ENCODE assay signal across 34 cellular contexts in the genomic region with DNA sequence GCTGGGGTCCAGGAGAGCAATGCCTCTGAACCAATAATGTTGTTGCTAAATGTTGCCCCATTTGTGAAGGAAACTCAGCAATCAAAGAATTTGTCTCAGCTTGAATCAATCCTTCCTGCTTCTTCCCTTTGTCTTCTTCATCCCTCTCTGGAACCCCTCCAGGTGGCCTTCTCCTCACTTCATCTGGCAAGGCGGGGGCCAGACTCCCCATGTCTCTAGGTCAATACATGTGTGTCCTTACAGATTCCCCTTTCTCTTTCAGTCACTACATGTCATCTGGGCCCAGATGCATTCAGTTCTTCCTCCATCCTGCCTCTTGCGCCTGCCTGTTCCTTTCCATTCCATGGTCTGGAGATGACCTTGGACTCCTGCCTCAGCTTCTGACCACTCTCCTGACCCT. TPM values are rescaled to one million over a fixed set of nuclear protein-coding genes. Genes with fewer than 3 reads are reported as not detected.
"Had no signal": no experiment of that assay in that cellular context is flagged by ENCODE, and none has a peak within 500 bp of the region (broad histone marks: within the 10 kb centered on the region; RNA-seq: fewer than 3 reads in every experiment).

No MANE protein-coding gene starts in this region.

- H3K4me3 Mint-ChIP-seq: dendritic cell treated with granulocyte-macrophage colony-stimulating factor and Interleukin-4, amounts not matched to agents 40 ng/mL and 50 ng/mL, for 4 days; memory B cell; mesothelial cell of epicardium; naive B cell; natural killer cell treated with Interleukin-12 subunit alpha and Interleukin-12 subunit beta and Interleukin-15 and Interleukin-18, amount 100 ng/mL, for 72 hours; neural crest cell; stimulated activated effector memory CD8-positive, alpha-beta T cell treated with anti-CD3 and anti-CD28 coated beads, Interleukin-12 subunit alpha, Interleukin-12 subunit beta, amount 100 ng/mL, for 72 hours; type B pancreatic cell had no signal

- ATAC-seq: mucosa of descending colon; natural killer cell treated with Interleukin-12 subunit alpha and Interleukin-12 subunit beta and Interleukin-15 and Interleukin-18, amount 100 ng/mL, for 72 hours; right cardiac atrium; stimulated activated effector memory CD8-positive, alpha-beta T cell treated with anti-CD3 and anti-CD28 coated beads, Interleukin-12 subunit alpha, Interleukin-12 subunit beta, amount 100 ng/mL, for 72 hours had no signal

- H3K4me3 ChIP-seq: colonic mucosa, esophagus squamous epithelium, heart right ventricle, lung, mucosa of descending colon, psoas muscle, sigmoid colon, stomach, testis, tibial artery had no signal

- H3K9me3 ChIP-seq: colonic mucosa, psoas muscle, sigmoid colon, testis had no signal

- H3K4me1 ChIP-seq: colonic mucosa, esophagus squamous epithelium, sigmoid colon, testis, tibial artery had no signal

- H3K27ac Mint-ChIP-seq: dendritic cell treated with granulocyte-macrophage colony-stimulating factor and Interleukin-4, amounts not matched to agents 40 ng/mL and 50 ng/mL, for 4 days; memory B cell; mesothelial cell of epicardium; natural killer cell treated with Interleukin-12 subunit alpha and Interleukin-12 subunit beta and Interleukin-15 and Interleukin-18, amount 100 ng/mL, for 72 hours; stimulated activated effector memory CD8-positive, alpha-beta T cell treated with anti-CD3 and anti-CD28 coated beads, Interleukin-12 subunit alpha, Interleukin-12 subunit beta, amount 100 ng/mL, for 72 hours; type B pancreatic cell had no signal

- FAIRE-seq: endometrium, keratinocyte had no signal

- H3K27ac ChIP-seq: colonic mucosa, esophagus squamous epithelium, heart right ventricle, psoas muscle, sigmoid colon, stomach, testis, tibial artery had no signal

- H3K27me3 ChIP-seq: colonic mucosa, heart right ventricle, sigmoid colon, stomach, testis had no signal

- DNase-seq: colonic mucosa; effector memory CD4-positive, alpha-beta T cell; erythroblast; esophagus squamous epithelium; foreskin melanocyte; glutamatergic neuron; heart right ventricle; hippocampal formation; mucosa of descending colon; naive B cell; psoas muscle; right cardiac atrium; sigmoid colon; stimulated activated CD4-positive, alpha-beta T cell treated with anti-CD3 and anti-CD28 coated beads, Interleukin-2, amount 100 ng/mL, for 24 hours; stimulated activated CD4-positive, alpha-beta T cell treated with anti-CD3 and anti-CD28 coated beads, Interleukin-4, amount 100 ng/mL, for 24 hours; stimulated activated naive CD4-positive, alpha-beta T cell treated with Interleukin-2 at 50 U/mL for 16 hours; stomach; testis; tibial artery had no signal

- H3K36me3 ChIP-seq: colonic mucosa, esophagus squamous epithelium, heart right ventricle, sigmoid colon, stomach, tibial artery had no signal

- H3K36me3 Mint-ChIP-seq: mesothelial cell of epicardium; stimulated activated effector memory CD8-positive, alpha-beta T cell treated with anti-CD3 and anti-CD28 coated beads, Interleukin-12 subunit alpha, Interleukin-12 subunit beta, amount 100 ng/mL, for 72 hours had no signal

- H3K4me1 Mint-ChIP-seq: memory B cell; mesothelial cell of epicardium; naive B cell; stimulated activated effector memory CD8-positive, alpha-beta T cell treated with anti-CD3 and anti-CD28 coated beads, Interleukin-12 subunit alpha, Interleukin-12 subunit beta, amount 100 ng/mL, for 72 hours had no signal

RNA-seq across cellular contexts. Expression of a gene that starts 8.0 kb away (rescaled TPM):
- total RNA-seq: mesothelial cell of epicardium, neural crest cell had no signal
- polyA plus RNA-seq: keratinocyte had no signal

RNA-seq across cellular contexts. Expression of a gene that starts 25.0 kb away (rescaled TPM):
- total RNA-seq: cerebellum; colonic mucosa; esophagus squamous epithelium; heart right ventricle; lung; mesothelial cell of epicardium; mucosa of descending colon; natural killer cell treated with Interleukin-12 subunit alpha and Interleukin-12 subunit beta and Interleukin-15 and Interleukin-18, amount 100 ng/mL, for 72 hours; neural crest cell; osteoblast; psoas muscle; renal cortical epithelial cell; right cardiac atrium; sigmoid colon; stomach; subcutaneous adipose tissue; urinary bladder had no signal
- polyA plus RNA-seq: heart right ventricle, keratinocyte, lung, right cardiac atrium, sigmoid colon, stomach, urinary bladder had no signal
